Comparison of ENCODE assay signal across 20 cellular contexts in genomic region chr3:47041114-47041513, GRCh38.
DNase-seq lines count a peak whose midpoint lies in the region; ATAC-seq, FAIRE-seq and TF ChIP-seq lines count a peak whose summit lies in the region.
"Had no signal": no experiment of that assay in that cellular context is flagged by ENCODE, and none has a peak within 500 bp of the region (broad histone marks: within the 10 kb centered on the region; RNA-seq: fewer than 3 reads in every experiment).

No MANE protein-coding gene starts in this region.

- H3K36me3 Mint-ChIP-seq in CD4-positive, CD25-positive, alpha-beta regulatory T cell = peaks cover 41% of the 10 kb centered on the region
- H3K36me3 Mint-ChIP-seq in CD8-positive, alpha-beta T cell = peaks cover 69% of the 10 kb centered on the region
- H3K36me3 Mint-ChIP-seq in T-cell = peaks cover 50% of the 10 kb centered on the region
- peaks cover 54% of the 10 kb centered on the region for H3K36me3 Mint-ChIP-seq in stimulated activated memory B cell treated with anti-CD40 and anti-IgM and Interleukin-4, amounts not matched to agents 10 μg/mL and 1 μg/mL and 100 μg/mL, for 72 hours

- no peaks in the 10 kb centered on the region for H3K27me3 Mint-ChIP-seq in CD4-positive, CD25-positive, alpha-beta regulatory T cell
- H3K27me3 Mint-ChIP-seq in CD8-positive, alpha-beta T cell (ENCODE audit: low read depth) = no peaks in the 10 kb centered on the region
- H3K27me3 Mint-ChIP-seq in T-cell = no peaks in the 10 kb centered on the region
- H3K27me3 Mint-ChIP-seq in stimulated activated memory B cell treated with anti-CD40 and anti-IgM and Interleukin-4, amounts not matched to agents 10 μg/mL and 1 μg/mL and 100 μg/mL, for 72 hours = no peaks in the 10 kb centered on the region
- H3K27me3 Mint-ChIP-seq: B cell had no signal

- peak overlapping the region in 2 of 3 donors; percentile 52 to 85 for H3K27ac Mint-ChIP-seq in CD4-positive, CD25-positive, alpha-beta regulatory T cell
- H3K27ac Mint-ChIP-seq in CD8-positive, alpha-beta T cell = peak overlapping the region; percentile 13
- H3K27ac Mint-ChIP-seq in T-cell = peak overlapping the region; percentile 31 to 79
- H3K27ac Mint-ChIP-seq in stimulated activated memory B cell treated with anti-CD40 and anti-IgM and Interleukin-4, amounts not matched to agents 10 μg/mL and 1 μg/mL and 100 μg/mL, for 72 hours = no peak overlapping the region
- H3K27ac Mint-ChIP-seq: B cell had no signal

- no peak overlapping the region for H3K4me3 Mint-ChIP-seq in CD4-positive, CD25-positive, alpha-beta regulatory T cell
- H3K4me3 Mint-ChIP-seq in CD8-positive, alpha-beta T cell = no peak overlapping the region
- H3K4me3 Mint-ChIP-seq in T-cell = no peak overlapping the region
- no peak overlapping the region for H3K4me3 Mint-ChIP-seq in stimulated activated memory B cell treated with anti-CD40 and anti-IgM and Interleukin-4, amounts not matched to agents 10 μg/mL and 1 μg/mL and 100 μg/mL, for 72 hours
- H3K4me3 Mint-ChIP-seq: B cell had no signal

- intact Hi-C loops in CD8-positive, alpha-beta T cell (cut with DNase I, micrococcal nuclease) = no loop called here
- intact Hi-C loops in pancreas (cut with DNase I) = no loop called here

- 97 to 100% methylated on average over 3 of the region's 3 CpGs for WGBS in pancreas, 2 donors

- H3K9me3 ChIP-seq in CD4-positive, CD25-positive, alpha-beta regulatory T cell (ENCODE audit: control insufficient read depth in 2 of 2, low read length in 2 of 2) = no peaks in the 10 kb centered on the region
- no peaks in the 10 kb centered on the region for H3K9me3 ChIP-seq in CD8-positive, alpha-beta T cell (ENCODE audit: low read length)
- no peaks in the 10 kb centered on the region for H3K9me3 ChIP-seq in pancreas
- H3K9me3 ChIP-seq: A549, Caco-2 had no signal

- DNase-seq in CD4-positive, CD25-positive, alpha-beta regulatory T cell = no peak
- DNase-seq in CD8-positive, alpha-beta T cell = no peak
- DNase-seq in T-cell = no peak
- no peak for DNase-seq in pancreas
- DNase-seq: AML-193, Caco-2, Calu3, DMS79 treated with DMSO at 0.1 percent for 48 hours, GF-D8 had no signal

- H3K27ac ChIP-seq in CD4-positive, CD25-positive, alpha-beta regulatory T cell (ENCODE audit: insufficient read depth, low read length, poor library complexity, severe bottlenecking) = no peak overlapping the region
- H3K27ac ChIP-seq in CD8-positive, alpha-beta T cell (ENCODE audit: low read depth, low read length) = no peak overlapping the region
- H3K27ac ChIP-seq in pancreas = no peak overlapping the region
- H3K27ac ChIP-seq: 22Rv1; A549; BLaER1 treated with 17β-estradiol and CSF1 and Interleukin-3, amounts not matched to agents 10 nM and 100 nM; C4-2B had no signal

- peaks cover 14% of the 10 kb centered on the region for H3K4me1 ChIP-seq in CD4-positive, CD25-positive, alpha-beta regulatory T cell (ENCODE audit: control insufficient read depth, insufficient read depth, low read length, poor library complexity, severe bottlenecking)
- H3K4me1 ChIP-seq in CD8-positive, alpha-beta T cell (ENCODE audit: insufficient read depth, low read length) = peaks cover 14% of the 10 kb centered on the region
- peaks cover 0 to 6% (median 1%) of the 10 kb centered on the region in 3 donors for H3K4me1 ChIP-seq in pancreas
- H3K4me1 ChIP-seq: A549, Caco-2 had no signal

- CTCF ChIA-PET in CD8-positive, alpha-beta T cell (lab: Charles Lee) = interaction anchor here (1.6 to 2.0 kb wide), 2 partner anchors 12 to 25 kb away, joined by 3 to 5 read pairs; no protein-coding TSS in a partner anchor
- CTCF ChIA-PET in T-cell (lab: Charles Lee) = no interaction called here

- peaks cover 20 to 32% (median 24%) of the 10 kb centered on the region in 4 donors for H3K4me1 Mint-ChIP-seq in CD4-positive, CD25-positive, alpha-beta regulatory T cell
- H3K4me1 Mint-ChIP-seq in CD8-positive, alpha-beta T cell (ENCODE audit: low read depth) = peaks cover 28% of the 10 kb centered on the region
- peaks cover 21 to 32% (median 31%) of the 10 kb centered on the region in 3 donors for H3K4me1 Mint-ChIP-seq in T-cell
- peaks cover 17% of the 10 kb centered on the region for H3K4me1 Mint-ChIP-seq in stimulated activated memory B cell treated with anti-CD40 and anti-IgM and Interleukin-4, amounts not matched to agents 10 μg/mL and 1 μg/mL and 100 μg/mL, for 72 hours

- peaks cover 61% of the 10 kb centered on the region for H3K36me3 ChIP-seq in CD4-positive, CD25-positive, alpha-beta regulatory T cell (ENCODE audit: control insufficient read depth, insufficient read depth, low read length)
- H3K36me3 ChIP-seq in CD8-positive, alpha-beta T cell (ENCODE audit: insufficient read depth, low read length) = peaks cover 24% of the 10 kb centered on the region
- H3K36me3 ChIP-seq in pancreas = peaks cover 5 to 45% (median 22%) of the 10 kb centered on the region in 3 donors

- FAIRE-seq in pancreas (lab: Jason Lieb, UNC) = no peak
- FAIRE-seq: A549, D721Med, G401.6, GM12891, GM19239 had no signal

- no peak for ATAC-seq in CD4-positive, CD25-positive, alpha-beta regulatory T cell (ENCODE audit: low read depth in 2 of 2)
- no peak for ATAC-seq in CD8-positive, alpha-beta T cell
- no peak for ATAC-seq in T-cell (replicated peaks in 1 of 4)
- ATAC-seq in GM19397 (IDR thresholded peaks at IDR 0.05; ENCODE audit: unreplicated experiment) = no peak
- ATAC-seq in pancreas = no peak
- no peak for ATAC-seq in stimulated activated memory B cell treated with anti-CD40 and anti-IgM and Interleukin-4, amounts not matched to agents 10 μg/mL and 1 μg/mL and 100 μg/mL, for 72 hours
- ATAC-seq: A549 had no signal

- no peak overlapping the region for H3K4me3 ChIP-seq in CD4-positive, CD25-positive, alpha-beta regulatory T cell (ENCODE audit: low read depth, low read length)
- no peak overlapping the region for H3K4me3 ChIP-seq in CD8-positive, alpha-beta T cell (ENCODE audit: low read depth, low read length)
- no peak overlapping the region for H3K4me3 ChIP-seq in pancreas
- H3K4me3 ChIP-seq: A549; BLaER1 treated with 17β-estradiol and CSF1 and Interleukin-3, amounts not matched to agents 10 nM and 100 nM had no signal

- TF ChIP-seq CTCF in CD8-positive, alpha-beta T cell (IDR thresholded peaks at IDR 0.05) = no peak
- TF ChIP-seq CTCF in pancreas (IDR thresholded peaks at IDR 0.05) = no peak

- POLR2A ChIA-PET in CD8-positive, alpha-beta T cell (lab: Charles Lee) = interaction anchor here (1.1 kb wide), 1 partner anchor 24 kb away, joined by 3 read pairs; no protein-coding TSS in a partner anchor
- POLR2A ChIA-PET in T-cell (lab: Charles Lee) = interaction anchor here in 1 of 2 donors (0.5 kb wide), 1 partner anchor 1220 kb away, joined by 5 read pairs; no protein-coding TSS in a partner anchor

- H3K9me3 Mint-ChIP-seq in CD4-positive, CD25-positive, alpha-beta regulatory T cell = peaks cover 0 to 4% (median 0%) of the 10 kb centered on the region in 7 donors
- no peaks in the 10 kb centered on the region for H3K9me3 Mint-ChIP-seq in CD8-positive, alpha-beta T cell
- no peaks in the 10 kb centered on the region for H3K9me3 Mint-ChIP-seq in T-cell
- H3K9me3 Mint-ChIP-seq in stimulated activated memory B cell treated with anti-CD40 and anti-IgM and Interleukin-4, amounts not matched to agents 10 μg/mL and 1 μg/mL and 100 μg/mL, for 72 hours = no peaks in the 10 kb centered on the region

- H3K27me3 ChIP-seq in CD4-positive, CD25-positive, alpha-beta regulatory T cell (ENCODE audit: control insufficient read depth, insufficient read depth, low read length) = no peaks in the 10 kb centered on the region
- no peaks in the 10 kb centered on the region for H3K27me3 ChIP-seq in CD8-positive, alpha-beta T cell (ENCODE audit: insufficient read depth, low read length)
- no peaks in the 10 kb centered on the region for H3K27me3 ChIP-seq in pancreas
- H3K27me3 ChIP-seq: BLaER1 treated with 17β-estradiol and CSF1 and Interleukin-3, amounts not matched to agents 10 nM and 100 nM had no signal
